31 cellular contexts compared by ENCODE assay signal in the genomic region with DNA sequence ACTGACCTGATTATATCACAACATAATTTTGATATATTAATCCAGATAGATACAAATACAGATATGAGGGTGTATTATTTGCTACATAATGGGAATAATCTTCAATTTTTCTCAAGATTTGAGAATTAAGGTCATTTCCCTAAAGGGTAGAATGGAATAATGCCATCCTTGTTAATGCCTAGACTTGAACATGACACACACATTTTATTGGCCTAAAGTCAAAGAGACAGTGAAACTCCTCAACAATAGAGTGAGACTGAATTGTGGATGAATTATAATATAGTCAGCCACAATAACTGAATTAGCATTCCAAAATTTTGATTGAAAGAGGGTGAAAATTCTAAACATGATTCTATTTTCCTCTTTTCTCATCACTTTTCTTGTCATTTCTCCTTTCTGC.
"Had no signal": no experiment of that assay in that cellular context is flagged by ENCODE, and none has a peak within 500 bp of the region (broad histone marks: within the 10 kb centered on the region; RNA-seq: fewer than 3 reads in every experiment).

No MANE protein-coding gene starts in this region.

- H3K4me3 Mint-ChIP-seq: activated CD4-positive, alpha-beta memory T cell treated with anti-CD3 and anti-CD28 coated beads for 36 hours; activated CD4-positive, alpha-beta T cell treated with anti-CD3 and anti-CD28 coated beads for 36 hours; activated CD4-positive, alpha-beta T cell treated with anti-CD3 and anti-CD28 coated beads, Interleukin-2, amount 10 ng/mL, durations not matched to agents 24 days and 14 days; activated naive CD4-positive, alpha-beta T cell treated with anti-CD3 and anti-CD28 coated beads, Interleukin-2, amount 10 ng/mL, durations not matched to agents 7 days and 5 days; activated naive CD8-positive, alpha-beta T cell treated with anti-CD3 and anti-CD28 coated beads, Interleukin-2, amount 10 ng/mL, durations not matched to agents 7 days and 5 days; activated T-cell treated with anti-CD3 and anti-CD28 coated beads, Interleukin-2, amount 50 U/mL, for 24 hours; activated T-cell treated with anti-CD3 and anti-CD28 coated beads, Interleukin-2, amount 50 U/mL, for 72 hours; brain; effector memory CD8-positive, alpha-beta T cell; T-helper 17 cell; T-helper 2 cell treated with Interferon-gamma antibody and Interleukin-4, amounts not matched to agents 5 μg/mL and 100 μg/mL, for 36 hours had no signal

- FAIRE-seq: colon had no signal

- H3K27me3 ChIP-seq: ascending aorta, esophagus squamous epithelium, gastrocnemius medialis, heart left ventricle had no signal

- H3K27me3 Mint-ChIP-seq: activated CD4-positive, alpha-beta memory T cell treated with anti-CD3 and anti-CD28 coated beads for 36 hours; activated CD4-positive, alpha-beta T cell treated with anti-CD3 and anti-CD28 coated beads for 36 hours; activated CD4-positive, alpha-beta T cell treated with anti-CD3 and anti-CD28 coated beads, Interleukin-2, amount 10 ng/mL, durations not matched to agents 24 days and 14 days; activated naive CD4-positive, alpha-beta T cell treated with anti-CD3 and anti-CD28 coated beads, Interleukin-2, amount 10 ng/mL, durations not matched to agents 7 days and 5 days; activated naive CD8-positive, alpha-beta T cell treated with anti-CD3 and anti-CD28 coated beads, Interleukin-2, amount 10 ng/mL, durations not matched to agents 7 days and 5 days; activated T-cell treated with anti-CD3 and anti-CD28 coated beads, Interleukin-2, amount 50 U/mL, for 24 hours; brain; effector memory CD8-positive, alpha-beta T cell; T-helper 17 cell had no signal

- DNase-seq: activated CD4-positive, alpha-beta memory T cell treated with anti-CD3 and anti-CD28 coated beads for 36 hours; activated CD4-positive, alpha-beta T cell treated with anti-CD3 and anti-CD28 coated beads for 36 hours; activated CD4-positive, alpha-beta T cell treated with anti-CD3 and anti-CD28 coated beads, Interleukin-2, amount 10 ng/mL, durations not matched to agents 24 days and 14 days; activated CD4-positive, CD25-positive, alpha-beta regulatory T cell; activated CD4-positive, CD25-positive, alpha-beta regulatory T cell treated with anti-CD3 and anti-CD28 coated beads, Interleukin-2, amount 50 U/mL, for 72 hours; activated CD8-positive, alpha-beta memory T cell treated with anti-CD3 and anti-CD28 coated beads, Interleukin-2, amount 50 U/mL, for 48 hours; activated gamma-delta T cell; activated naive CD4-positive, alpha-beta T cell; activated naive CD4-positive, alpha-beta T cell treated with anti-CD3 and anti-CD28 coated beads, Interleukin-2, amount 10 ng/mL, durations not matched to agents 7 days and 5 days; activated naive CD8-positive, alpha-beta T cell treated with anti-CD3 and anti-CD28 coated beads, Interleukin-2, amount 10 ng/mL, durations not matched to agents 7 days and 5 days; activated T-cell treated with anti-CD3 and anti-CD28 coated beads for 4 hours; activated T-cell treated with anti-CD3 and anti-CD28 coated beads, Interleukin-2, amount 50 U/mL, for 24 hours; activated T-cell treated with anti-CD3 and anti-CD28 coated beads, Interleukin-2, amount 50 U/mL, for 72 hours; caudate nucleus; cortex of kidney; dermis blood vessel endothelial cell; effector CD4-positive, alpha-beta T cell; effector memory CD8-positive, alpha-beta T cell; esophagus squamous epithelium; gastrocnemius medialis; glutamatergic neuron; heart left ventricle; T-helper 1 cell; T-helper 17 cell; T1000 had no signal

- H3K4me1 ChIP-seq: ascending aorta, esophagus squamous epithelium, gastrocnemius medialis, heart left ventricle had no signal

- H3K36me3 ChIP-seq: ascending aorta, esophagus squamous epithelium, gastrocnemius medialis, heart left ventricle had no signal

- H3K4me3 ChIP-seq: ascending aorta, esophagus squamous epithelium, gastrocnemius medialis, heart left ventricle had no signal

- H3K36me3 Mint-ChIP-seq: activated CD4-positive, alpha-beta memory T cell treated with anti-CD3 and anti-CD28 coated beads for 36 hours; activated naive CD4-positive, alpha-beta T cell treated with anti-CD3 and anti-CD28 coated beads, Interleukin-2, amount 10 ng/mL, durations not matched to agents 7 days and 5 days; activated naive CD4-positive, alpha-beta T cell treated with anti-CD3 and anti-CD28 coated beads, Interleukin-2, amount 50 U/mL, for 72 hours; activated naive CD8-positive, alpha-beta T cell treated with anti-CD3 and anti-CD28 coated beads, Interleukin-2, amount 10 ng/mL, durations not matched to agents 7 days and 5 days; brain had no signal

- H3K27ac Mint-ChIP-seq: activated CD4-positive, alpha-beta memory T cell treated with anti-CD3 and anti-CD28 coated beads for 36 hours; activated CD4-positive, alpha-beta T cell treated with anti-CD3 and anti-CD28 coated beads for 36 hours; activated CD4-positive, alpha-beta T cell treated with anti-CD3 and anti-CD28 coated beads, Interleukin-2, amount 10 ng/mL, durations not matched to agents 24 days and 14 days; activated naive CD4-positive, alpha-beta T cell treated with anti-CD3 and anti-CD28 coated beads, Interleukin-2, amount 10 ng/mL, durations not matched to agents 7 days and 5 days; activated naive CD4-positive, alpha-beta T cell treated with anti-CD3 and anti-CD28 coated beads, Interleukin-2, amount 50 U/mL, for 72 hours; activated naive CD8-positive, alpha-beta T cell treated with anti-CD3 and anti-CD28 coated beads, Interleukin-2, amount 10 ng/mL, durations not matched to agents 7 days and 5 days; activated T-cell treated with anti-CD3 and anti-CD28 coated beads, Interleukin-2, amount 50 U/mL, for 24 hours; activated T-cell treated with anti-CD3 and anti-CD28 coated beads, Interleukin-2, amount 50 U/mL, for 72 hours; brain; effector memory CD8-positive, alpha-beta T cell; T-helper 17 cell; T-helper 2 cell treated with Interferon-gamma antibody and Interleukin-4, amounts not matched to agents 5 μg/mL and 100 μg/mL, for 36 hours had no signal

- H3K9me3 ChIP-seq: ascending aorta, esophagus squamous epithelium, gastrocnemius medialis, heart left ventricle had no signal

- ATAC-seq: activated CD4-positive, alpha-beta T cell treated with anti-CD3 and anti-CD28 coated beads for 36 hours; activated naive CD4-positive, alpha-beta T cell treated with anti-CD3 and anti-CD28 coated beads, Interleukin-2, amount 50 U/mL, for 72 hours; activated T-cell treated with anti-CD3 and anti-CD28 coated beads, Interleukin-2, amount 50 U/mL, for 72 hours; effector memory CD8-positive, alpha-beta T cell; gastrocnemius medialis; heart left ventricle; T-helper 17 cell had no signal

- H3K4me1 Mint-ChIP-seq: activated CD4-positive, alpha-beta T cell treated with anti-CD3 and anti-CD28 coated beads for 36 hours; activated CD4-positive, alpha-beta T cell treated with anti-CD3 and anti-CD28 coated beads, Interleukin-2, amount 10 ng/mL, durations not matched to agents 24 days and 14 days; activated naive CD4-positive, alpha-beta T cell treated with anti-CD3 and anti-CD28 coated beads, Interleukin-2, amount 10 ng/mL, durations not matched to agents 7 days and 5 days; activated naive CD8-positive, alpha-beta T cell treated with anti-CD3 and anti-CD28 coated beads, Interleukin-2, amount 10 ng/mL, durations not matched to agents 7 days and 5 days; T-helper 17 cell had no signal

- H3K9me3 Mint-ChIP-seq: activated CD4-positive, alpha-beta T cell treated with anti-CD3 and anti-CD28 coated beads, Interleukin-2, amount 10 ng/mL, durations not matched to agents 24 days and 14 days; activated naive CD8-positive, alpha-beta T cell treated with anti-CD3 and anti-CD28 coated beads, Interleukin-2, amount 10 ng/mL, durations not matched to agents 7 days and 5 days had no signal

- H3K27ac ChIP-seq: ascending aorta, epithelial cell of prostate, esophagus squamous epithelium, gastrocnemius medialis, heart left ventricle had no signal
